In the genomic region with DNA sequence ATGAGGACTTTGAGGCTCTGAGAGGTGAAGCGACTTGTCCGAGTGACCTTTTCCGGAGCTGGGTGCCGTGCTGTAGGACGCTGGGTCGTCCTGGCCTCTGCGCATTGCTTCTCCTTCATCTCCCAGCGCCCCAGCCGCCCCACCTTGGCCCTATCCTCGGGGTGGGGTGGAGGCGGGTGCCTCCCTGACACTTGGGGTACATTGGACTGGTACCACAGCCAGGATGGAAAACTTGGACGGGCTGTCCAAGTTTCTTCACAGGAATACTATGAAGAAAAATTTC, we compare ENCODE assay signal across 9 cellular contexts.
DNase-seq lines count a peak whose midpoint lies in the region; ATAC-seq and TF ChIP-seq lines count a peak whose summit lies in the region.
"Had no signal": no experiment of that assay in that cellular context is flagged by ENCODE, and none has a peak within 500 bp of the region (broad histone marks: within the 10 kb centered on the region; RNA-seq: fewer than 3 reads in every experiment).

No MANE protein-coding gene starts in this region.

- H3F3A ChIP-seq in SU-DHL-6 (ENCODE audit: insufficient read depth) = peaks cover 6% of the 10 kb centered on the region; the same call in 1 of the 2 replicates

- H3K27ac ChIP-seq in SU-DHL-6 (ENCODE audit: low read depth, low read length) = no peak overlapping the region
- H3K27ac ChIP-seq in esophagus squamous epithelium = no peak overlapping the region
- peak overlapping the region; percentile 73 for H3K27ac ChIP-seq in prostate gland

- no peak overlapping the region for H2AFZ ChIP-seq in SU-DHL-6 (ENCODE audit: low read depth, low read length, severe bottlenecking)

- H3K9me2 ChIP-seq in SU-DHL-6 (replicated peaks; ENCODE audit: insufficient read depth, low read length) = no peaks in the 10 kb centered on the region

- peak overlapping the region; percentile 90 for H3K9ac ChIP-seq in ES-I3 (ENCODE audit: low read depth, low read length)
- no peak overlapping the region for H3K9ac ChIP-seq in SU-DHL-6 (ENCODE audit: low read length)

- DNase-seq in esophagus squamous epithelium (lab: John Stamatoyannopoulos, UW) (no peak), prostate gland (ENCODE audit: low spot score) (no peak), kidney tubule cell (ENCODE audit: low spot score) (no peak)
- DNase-seq in activated CD4-positive, alpha-beta T cell treated with anti-CD3 and anti-CD28 coated beads, Interleukin-2, amount 50 U/mL, for 48 hours = no peak
- DNase-seq: RPMI8226 had no signal

- WGBS in esophagus squamous epithelium, 2 donors = 79 to 96% methylated on average over 5 to 7 of the region's 12 CpGs
- 76% methylated on average over 12 of the region's 12 CpGs for WGBS in prostate gland

- no peaks in the 10 kb centered on the region for H3K9me3 ChIP-seq in ES-I3 (ENCODE audit: control insufficient read depth, insufficient read depth, low read length)
- H3K9me3 ChIP-seq in SU-DHL-6 (ENCODE audit: insufficient read depth, low read length) = no peaks in the 10 kb centered on the region
- no peaks in the 10 kb centered on the region for H3K9me3 ChIP-seq in esophagus squamous epithelium
- no peaks in the 10 kb centered on the region for H3K9me3 ChIP-seq in prostate gland

- ATAC-seq in GM18873 (IDR thresholded peaks at IDR 0.05; ENCODE audit: low FRiP score, unreplicated experiment) (no peak), HG02852 (IDR thresholded peaks at IDR 0.05; ENCODE audit: unreplicated experiment) (no peak)

- TF ChIP-seq CTCF in SU-DHL-6 (IDR thresholded peaks at IDR 0.05; ENCODE audit: insufficient read depth, low read length, poor library complexity, severe bottlenecking) = no peak
- TF ChIP-seq CTCF in esophagus squamous epithelium (IDR thresholded peaks at IDR 0.05) = no peak
- TF ChIP-seq CTCF in prostate gland (IDR thresholded peaks at IDR 0.05) = no peak

- H3K4me2 ChIP-seq in SU-DHL-6 (ENCODE audit: low read depth, low read length, poor library complexity, severe bottlenecking) = peak overlapping the region; percentile 69

- intact Hi-C loops in esophagus squamous epithelium (cut with DNase I) (no loop called here), prostate gland (cut with DNase I) (no loop called here)

- H3K79me2 ChIP-seq in SU-DHL-6 (ENCODE audit: insufficient read depth, low read length) = no peaks in the 10 kb centered on the region

- H3K36me3 ChIP-seq in ES-I3 (ENCODE audit: insufficient read depth, low read length) (no peaks in the 10 kb centered on the region), SU-DHL-6 (ENCODE audit: low read length) (no peaks in the 10 kb centered on the region), esophagus squamous epithelium (no peaks in the 10 kb centered on the region), prostate gland (no peaks in the 10 kb centered on the region)

- H3K27me3 ChIP-seq in SU-DHL-6 (ENCODE audit: low read length) (peaks cover 6% of the 10 kb centered on the region; the same call in 1 of the 2 replicates), esophagus squamous epithelium (peaks cover 0 to 5% (median 0%) of the 10 kb centered on the region in 4 donors), prostate gland (replicated peaks; ENCODE audit: insufficient read depth) (no peaks in the 10 kb centered on the region)

- H3K4me1 ChIP-seq in ES-I3 (ENCODE audit: insufficient read depth, low read length) = peaks cover 15% of the 10 kb centered on the region
- peaks cover 0 to 23% (median 10%) of the 10 kb centered on the region in 3 donors for H3K4me1 ChIP-seq in esophagus squamous epithelium
- no peaks in the 10 kb centered on the region for H3K4me1 ChIP-seq in prostate gland (replicated peaks)

- H3K4me3 ChIP-seq in SU-DHL-6 (ENCODE audit: insufficient read depth, low read length, poor library complexity, severe bottlenecking) = no peak overlapping the region
- H3K4me3 ChIP-seq in esophagus squamous epithelium = peak overlapping the region in 3 of 4 donors; percentile 49 to 90 (median 76)
- peak overlapping the region; percentile 53 to 73 for H3K4me3 ChIP-seq in prostate gland

- no peak for TF ChIP-seq POLR2A in esophagus squamous epithelium (IDR thresholded peaks at IDR 0.05)
- no peak for TF ChIP-seq POLR2A in prostate gland (IDR thresholded peaks at IDR 0.05)

- H4K20me1 ChIP-seq in SU-DHL-6 (ENCODE audit: low read depth, low read length) = no peaks in the 10 kb centered on the region

Comparison
In these comparisons a context has a peak if more than half of its experiments do, and no peak if none do; other contexts are left out.
1. H3K27ac ChIP-seq: peak in prostate gland (2 of 2); none in SU-DHL-6 (single experiment) and esophagus squamous epithelium (0 of 4).